ENCODE assay signal across 8 cellular contexts in the genomic region with DNA sequence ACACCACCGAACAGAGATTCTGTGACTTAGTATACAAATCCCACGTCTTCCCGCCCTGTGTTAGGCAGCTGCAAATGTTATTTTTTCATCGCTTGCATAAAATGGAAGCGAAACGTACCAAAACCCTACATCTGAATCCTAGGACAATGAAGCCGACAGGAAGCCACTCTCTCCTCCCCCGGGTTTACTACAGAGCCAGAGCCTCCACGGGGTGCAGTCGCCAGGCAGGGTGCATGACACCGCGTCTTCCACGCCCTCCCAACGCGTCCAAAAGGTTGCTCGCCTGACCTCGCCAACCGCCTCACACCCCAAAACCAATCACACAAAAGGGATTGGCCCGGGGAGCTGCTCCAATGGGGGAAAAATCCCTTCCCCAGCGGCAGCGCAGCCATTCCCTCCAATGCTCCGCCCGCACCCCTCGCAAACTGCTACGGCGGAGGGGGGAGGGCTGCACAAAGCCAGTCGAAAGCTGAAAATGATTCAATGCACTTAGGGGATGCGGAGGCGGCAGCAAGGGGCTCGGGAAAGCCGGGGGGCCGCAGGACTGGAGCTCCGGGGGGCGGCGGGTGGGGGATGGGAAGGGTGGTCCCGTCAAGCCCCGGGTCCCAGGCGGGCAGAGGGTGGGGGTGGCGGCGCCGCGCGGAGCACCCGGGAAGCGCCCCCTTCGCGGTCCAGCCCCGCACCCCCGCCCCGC. TPM values are rescaled to one million over a fixed set of nuclear protein-coding genes. Genes with fewer than 3 reads are reported as not detected.
A peak's percentile ranks its signal among the peaks of the same experiment; 100 is the strongest.
DNase-seq lines count a peak whose midpoint lies in the region; ATAC-seq and TF ChIP-seq lines count a peak whose summit lies in the region.

No MANE protein-coding gene starts in this region.

- H3K9me3 ChIP-seq in Loucy (ENCODE audit: insufficient read depth, low read depth, low read length) (no peaks in the 10 kb centered on the region), right cardiac atrium (ENCODE audit: control insufficient read depth, low read length) (no peaks in the 10 kb centered on the region)

- H3K4me1 ChIP-seq in Loucy (ENCODE audit: insufficient read depth, low read length, poor library complexity, severe bottlenecking) = peaks cover 51% of the 10 kb centered on the region
- H3K4me1 ChIP-seq in right cardiac atrium (ENCODE audit: control insufficient read depth, insufficient read depth, low read length) = no peaks in the 10 kb centered on the region
- peaks cover 5% of the 10 kb centered on the region for H3K4me1 ChIP-seq in rectal smooth muscle tissue (ENCODE audit: control insufficient read depth, insufficient read depth, low read length)

- peak overlapping the region; percentile 92 for H3K9ac ChIP-seq in Loucy (ENCODE audit: low read depth, low read length, poor library complexity, severe bottlenecking)
- H3K9ac ChIP-seq in rectal smooth muscle tissue (ENCODE audit: low read length) = peak overlapping the region; percentile 90

- no peaks in the 10 kb centered on the region for H3F3A ChIP-seq in Loucy (ENCODE audit: low read depth)

- DNase-seq in D341Med (ENCODE audit: low spot score) = peak; percentile 80
- peak; percentile 84 for DNase-seq in SKM-1 treated with dmso at 0.1 percent for 144 hours (lab: John Stamatoyannopoulos, UW; ENCODE audit: unreplicated experiment)
- peak; percentile 77 to 86 (median 85) for DNase-seq in right cardiac atrium
- no peak for DNase-seq in cerebellar nuclear complex (lab: John Stamatoyannopoulos, UW)

- H2AFZ ChIP-seq in Loucy (ENCODE audit: low read length) = peak overlapping the region; percentile 76

- H3K27me3 ChIP-seq in Loucy (ENCODE audit: insufficient read depth, low read length, poor library complexity, severe bottlenecking) (no peaks in the 10 kb centered on the region), right cardiac atrium (ENCODE audit: control insufficient read depth, insufficient read depth) (no peaks in the 10 kb centered on the region), rectal smooth muscle tissue (ENCODE audit: control insufficient read depth, insufficient read depth, low read length) (no peaks in the 10 kb centered on the region)

- H3K4me2 ChIP-seq in Loucy (ENCODE audit: low read depth, low read length, poor library complexity, severe bottlenecking) = peak overlapping the region; percentile 94

- H3K36me3 ChIP-seq in Loucy (ENCODE audit: insufficient read depth, low read length) (no peaks in the 10 kb centered on the region), rectal smooth muscle tissue (ENCODE audit: control insufficient read depth, insufficient read depth, low read length) (no peaks in the 10 kb centered on the region)

- H3K4me3 ChIP-seq in Loucy (ENCODE audit: low read length, poor library complexity, severe bottlenecking) (peak overlapping the region; percentile 83), right cardiac atrium (ENCODE audit: low read length) (peak overlapping the region; percentile 88), rectal smooth muscle tissue (ENCODE audit: low read length) (peak overlapping the region; percentile 97)

- peaks cover 83% of the 10 kb centered on the region for H3K79me2 ChIP-seq in Loucy (ENCODE audit: insufficient read depth, low read length)

- TF ChIP-seq CTCF in Loucy (conservative IDR thresholded peaks at IDR 0.05; ENCODE audit: low read length) = no peak

- H3K9me2 ChIP-seq in Loucy (replicated peaks; ENCODE audit: low read depth, low read length) = no peaks in the 10 kb centered on the region

- intact Hi-C loops in right cardiac atrium (cut with DNase I) = no loop called here

- peaks cover 73% of the 10 kb centered on the region for H4K20me1 ChIP-seq in Loucy (ENCODE audit: insufficient read depth, low read length, poor library complexity, severe bottlenecking)

- under 1% methylated on average over 50 of the region's 50 CpGs for WGBS in right cardiac atrium

- ATAC-seq in GM21723 (IDR thresholded peaks at IDR 0.05; ENCODE audit: unreplicated experiment) (peak; percentile 25), right cardiac atrium (peak; percentile 9 to 24)

- peak overlapping the region; percentile 98 for H3K27ac ChIP-seq in angular gyrus (ENCODE audit: low read depth, low read length)
- H3K27ac ChIP-seq in right cardiac atrium (ENCODE audit: low read length) = peak overlapping the region; percentile 99
- H3K27ac ChIP-seq in rectal smooth muscle tissue (ENCODE audit: low read depth, low read length) = peak overlapping the region; percentile 98

RNA-seq across cellular contexts. Expression of a gene that starts 0.7 kb away (rescaled TPM):
- total RNA-seq in right cardiac atrium = 10 to 100 TPM; 37.9 to 44.3 (median 41.3) TPM
- 14.9 TPM for polyA plus RNA-seq in right cardiac atrium

RNA-seq across cellular contexts. Expression of a gene that starts 1.5 kb away (rescaled TPM):
- total RNA-seq in right cardiac atrium = 10 to 100 TPM; 22.7 to 31.7 (median 27.5) TPM
- polyA plus RNA-seq in right cardiac atrium = 16.9 TPM

Comparison
In these comparisons a context has a peak if more than half of its experiments do, and no peak if none do; other contexts are left out.
1. DNase-seq: peak in D341Med (single experiment), SKM-1 treated with dmso at 0.1 percent for 144 hours (single experiment) and right cardiac atrium (3 of 3); none in cerebellar nuclear complex (0 of 2).
2. Peak in every context shown above with its lines, with median percentiles within 50 percentile points of each other: H3K4me3 ChIP-seq and H3K27ac ChIP-seq.